14 cellular contexts compared by ENCODE assay signal in genomic region chr3:53996153-53996861, GRCh38.
DNase-seq lines count a peak whose midpoint lies in the region; TF ChIP-seq lines count a peak whose summit lies in the region.
"Had no signal": no experiment of that assay in that cellular context is flagged by ENCODE, and none has a peak within 500 bp of the region (broad histone marks: within the 10 kb centered on the region; RNA-seq: fewer than 3 reads in every experiment).

No MANE protein-coding gene starts in this region.

- H3K27me3 Mint-ChIP-seq in osteocyte (ENCODE audit: unreplicated experiment) = no peaks in the 10 kb centered on the region

- H3K4me3 Mint-ChIP-seq in osteocyte (ENCODE audit: unreplicated experiment) = no peak overlapping the region
- H3K4me3 Mint-ChIP-seq: activated CD4-positive, alpha-beta T cell treated with anti-CD3 and anti-CD28 coated beads, Interleukin-2, amount 10 ng/mL, durations not matched to agents 7 days and 5 days; activated naive CD8-positive, alpha-beta T cell; naive thymus-derived CD8-positive, alpha-beta T cell had no signal

- POLR2A ChIA-PET in RWPE1 (lab: Yijun Ruan, JAX; ENCODE audit: low non-redundant PET) = no interaction called here

- DNase-seq in HPDE6-E6E7 (ENCODE audit: extremely low spot score) (peak; percentile 0), RWPE1 (ENCODE audit: low spot score) (peak; percentile 8), globus pallidus (ENCODE audit: low spot score) (peak; percentile 14), superior temporal gyrus (ENCODE audit: extremely low spot score) (peak; percentile 3), osteocyte (ENCODE audit: extremely low spot score, unreplicated experiment) (no peak)
- no peak for DNase-seq in activated CD4-positive, CD25-positive, alpha-beta regulatory T cell treated with anti-CD3 and anti-CD28 coated beads, Interleukin-2, amount 50 U/mL, for 72 hours
- no peak for DNase-seq in stimulated activated CD4-positive, alpha-beta T cell treated with anti-CD3 and anti-CD28 coated beads, Interleukin-4, amount 100 ng/mL, for 1 hour
- DNase-seq: activated CD4-positive, alpha-beta T cell treated with anti-CD3 and anti-CD28 coated beads, Interleukin-2, amount 10 ng/mL, durations not matched to agents 7 days and 5 days; DMS79 treated with DMSO at 0.1 percent for 48 hours; effector CD8-positive, alpha-beta T cell; naive thymus-derived CD8-positive, alpha-beta T cell; NCI-H1092 had no signal

- CTCF ChIA-PET in RWPE1 (lab: Yijun Ruan, JAX) = interaction anchor here (0.6 kb wide), 1 partner anchor 298 kb away, joined by 5 read pairs; no protein-coding TSS in a partner anchor

- no peaks in the 10 kb centered on the region for H3K9me3 Mint-ChIP-seq in osteocyte (ENCODE audit: unreplicated experiment)
- H3K9me3 Mint-ChIP-seq: activated CD4-positive, alpha-beta T cell treated with anti-CD3 and anti-CD28 coated beads, Interleukin-2, amount 10 ng/mL, durations not matched to agents 7 days and 5 days had no signal

- no peak overlapping the region for H3K27ac ChIP-seq in RWPE1

- TF ChIP-seq CTCF in RWPE1 (conservative IDR thresholded peaks at IDR 0.05; ENCODE audit: low read depth) (no peak), osteocyte (IDR thresholded peaks at IDR 0.05) (no peak)

- no peak overlapping the region for H3K27ac Mint-ChIP-seq in osteocyte (ENCODE audit: unreplicated experiment)
- H3K27ac Mint-ChIP-seq: activated CD4-positive, alpha-beta T cell treated with anti-CD3 and anti-CD28 coated beads, Interleukin-2, amount 10 ng/mL, durations not matched to agents 7 days and 5 days; activated naive CD8-positive, alpha-beta T cell; naive thymus-derived CD8-positive, alpha-beta T cell had no signal

- H3K36me3 Mint-ChIP-seq in osteocyte (ENCODE audit: unreplicated experiment) = no peaks in the 10 kb centered on the region
- H3K36me3 Mint-ChIP-seq: activated naive CD8-positive, alpha-beta T cell; CD14-positive monocyte; naive thymus-derived CD8-positive, alpha-beta T cell had no signal

- no peaks in the 10 kb centered on the region for H3K4me1 Mint-ChIP-seq in osteocyte (ENCODE audit: unreplicated experiment)
- H3K4me1 Mint-ChIP-seq: activated CD4-positive, alpha-beta T cell treated with anti-CD3 and anti-CD28 coated beads, Interleukin-2, amount 10 ng/mL, durations not matched to agents 7 days and 5 days; naive thymus-derived CD8-positive, alpha-beta T cell had no signal

Comparison
In these comparisons a context has a peak if more than half of its experiments do, and no peak if none do; other contexts are left out.
1. DNase-seq: peak in HPDE6-E6E7 (single experiment), RWPE1 (single experiment), globus pallidus (single experiment) and superior temporal gyrus (single experiment); none in activated CD4-positive, CD25-positive, alpha-beta regulatory T cell treated with anti-CD3 and anti-CD28 coated beads, Interleukin-2, amount 50 U/mL, for 72 hours (single experiment), stimulated activated CD4-positive, alpha-beta T cell treated with anti-CD3 and anti-CD28 coated beads, Interleukin-4, amount 100 ng/mL, for 1 hour (single experiment) and osteocyte (single experiment).